In the genomic region with DNA sequence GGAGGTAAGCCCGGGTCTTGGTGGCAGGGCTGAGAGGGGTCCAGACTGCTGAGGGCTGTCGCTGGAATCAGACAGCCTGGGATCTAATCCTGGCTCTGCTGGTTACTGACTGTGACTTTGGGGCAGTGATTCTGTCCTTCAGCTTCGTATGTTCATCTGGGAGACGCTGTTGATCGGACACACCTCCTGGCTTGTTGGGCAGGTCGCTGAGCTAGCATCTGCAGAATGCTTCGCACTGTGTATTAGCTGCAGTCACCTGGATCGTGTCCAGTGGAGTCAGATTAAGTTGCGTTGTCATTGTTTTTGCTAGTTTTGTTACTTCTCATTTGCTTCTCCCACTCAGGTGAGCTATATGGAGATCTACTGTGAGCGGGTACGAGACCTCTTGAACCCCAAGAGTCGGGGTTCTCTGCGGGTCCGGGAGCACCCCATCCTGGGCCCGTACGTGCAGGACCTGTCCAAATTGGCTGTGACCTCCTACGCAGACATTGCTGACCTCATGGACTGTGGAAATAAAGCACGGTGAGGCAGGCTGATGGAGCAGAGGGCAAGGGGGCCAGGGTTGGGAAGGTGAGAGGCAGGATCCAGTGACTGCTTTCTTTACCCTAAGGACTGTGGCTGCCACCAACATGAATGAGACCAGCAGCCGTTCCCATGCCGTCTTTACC, we compare ENCODE assay signal across 29 cellular contexts. TPM values are rescaled to one million over a fixed set of nuclear protein-coding genes. Genes with fewer than 3 reads are reported as not detected.
"Had no signal": no experiment of that assay in that cellular context is flagged by ENCODE, and none has a peak within 500 bp of the region (broad histone marks: within the 10 kb centered on the region; RNA-seq: fewer than 3 reads in every experiment).

No MANE protein-coding gene starts in this region.

- H3K27ac Mint-ChIP-seq: activated CD4-positive, alpha-beta memory T cell treated with anti-CD3 and anti-CD28 coated beads, Interleukin-2, amount 10 ng/mL, durations not matched to agents 7 days and 5 days; activated CD4-positive, alpha-beta T cell treated with anti-CD3 and anti-CD28 coated beads for 36 hours; activated naive CD8-positive, alpha-beta T cell treated with anti-CD3 and anti-CD28 coated beads, Interleukin-2, amount 10 ng/mL, durations not matched to agents 7 days and 5 days; activated T-helper 17 cell treated with anti-CD3 and anti-CD28 coated beads, Interleukin-2, amount 50 U/mL, for 72 hours had no signal

- H3K9me3 Mint-ChIP-seq: activated CD4-positive, alpha-beta memory T cell treated with anti-CD3 and anti-CD28 coated beads, Interleukin-2, amount 10 ng/mL, durations not matched to agents 7 days and 5 days; activated naive CD8-positive, alpha-beta T cell treated with anti-CD3 and anti-CD28 coated beads, Interleukin-2, amount 10 ng/mL, durations not matched to agents 7 days and 5 days; activated T-helper 17 cell treated with anti-CD3 and anti-CD28 coated beads, Interleukin-2, amount 50 U/mL, for 72 hours had no signal

- H3K9ac ChIP-seq: SK-N-SH had no signal

- H3K4me3 ChIP-seq: adrenal gland, SJCRH30 had no signal

- H3K27me3 Mint-ChIP-seq: activated CD4-positive, alpha-beta memory T cell treated with anti-CD3 and anti-CD28 coated beads, Interleukin-2, amount 10 ng/mL, durations not matched to agents 7 days and 5 days; activated CD4-positive, alpha-beta T cell treated with anti-CD3 and anti-CD28 coated beads for 36 hours; activated naive CD8-positive, alpha-beta T cell treated with anti-CD3 and anti-CD28 coated beads, Interleukin-2, amount 10 ng/mL, durations not matched to agents 7 days and 5 days; activated T-helper 17 cell treated with anti-CD3 and anti-CD28 coated beads, Interleukin-2, amount 50 U/mL, for 72 hours had no signal

- H3K27me3 ChIP-seq: adrenal gland, SJCRH30 had no signal

- H3K4me1 ChIP-seq: SJCRH30 had no signal

- H3K27ac ChIP-seq: adrenal gland, SJCRH30, WERI-Rb-1 had no signal

- H3K4me3 Mint-ChIP-seq: activated CD4-positive, alpha-beta memory T cell treated with anti-CD3 and anti-CD28 coated beads, Interleukin-2, amount 10 ng/mL, durations not matched to agents 7 days and 5 days; activated CD4-positive, alpha-beta T cell treated with anti-CD3 and anti-CD28 coated beads for 36 hours; activated naive CD8-positive, alpha-beta T cell treated with anti-CD3 and anti-CD28 coated beads, Interleukin-2, amount 10 ng/mL, durations not matched to agents 7 days and 5 days; activated T-helper 17 cell treated with anti-CD3 and anti-CD28 coated beads, Interleukin-2, amount 50 U/mL, for 72 hours had no signal

- ATAC-seq: activated CD4-positive, alpha-beta T cell treated with anti-CD3 and anti-CD28 coated beads for 36 hours; activated T-helper 17 cell treated with anti-CD3 and anti-CD28 coated beads, Interleukin-2, amount 50 U/mL, for 72 hours; Panc1 had no signal

- DNase-seq: activated CD4-positive, alpha-beta memory T cell treated with anti-CD3 and anti-CD28 coated beads, Interleukin-2, amount 10 ng/mL, durations not matched to agents 7 days and 5 days; activated CD4-positive, alpha-beta T cell treated with anti-CD3 and anti-CD28 coated beads for 36 hours; activated CD4-positive, alpha-beta T cell treated with anti-CD3 and anti-CD28 coated beads, Interleukin-2, amount 50 U/mL, for 1 hour; activated gamma-delta T cell; activated naive CD4-positive, alpha-beta T cell treated with anti-CD3 and anti-CD28 coated beads, Interleukin-2, amount 50 U/mL, for 16 hours; activated naive CD8-positive, alpha-beta T cell treated with anti-CD3 and anti-CD28 coated beads, Interleukin-2, amount 10 ng/mL, durations not matched to agents 7 days and 5 days; activated T-cell treated with anti-CD3 and anti-CD28 coated beads for 4 hours; activated T-cell treated with anti-CD3 and anti-CD28 coated beads, Interleukin-2, amount 50 U/mL, for 48 hours; adrenal gland; anterior cingulate cortex; Kasumi-1; KBM-7; NCI-H1048; NCI-H1417; NCI-H1930; NCI-H2171 treated with DMSO at 0.1 percent for 48 hours; NCI-H345; NCI-H510A; NCI-H526 treated with DMSO at 0.1 percent for 48 hours; NCI-H82; Right ventricle myocardium superior; RPMI8226; SJCRH30; SK-N-SH; T-helper 1 cell; WERI-Rb-1 had no signal

- H3K4me2 ChIP-seq: SK-N-SH had no signal

- H3K9me3 ChIP-seq: adrenal gland, SJCRH30, SK-N-SH had no signal

RNA-seq across cellular contexts. Expression of a gene that starts 4.9 kb away (rescaled TPM):
- total RNA-seq: SJCRH30 had no signal

RNA-seq across cellular contexts. Expression of a gene that starts 33.0 kb away (rescaled TPM):
- total RNA-seq: OCI-LY7, Right ventricle myocardium superior, SJCRH30 had no signal
